10 cellular contexts compared by ENCODE assay signal in the genomic region with DNA sequence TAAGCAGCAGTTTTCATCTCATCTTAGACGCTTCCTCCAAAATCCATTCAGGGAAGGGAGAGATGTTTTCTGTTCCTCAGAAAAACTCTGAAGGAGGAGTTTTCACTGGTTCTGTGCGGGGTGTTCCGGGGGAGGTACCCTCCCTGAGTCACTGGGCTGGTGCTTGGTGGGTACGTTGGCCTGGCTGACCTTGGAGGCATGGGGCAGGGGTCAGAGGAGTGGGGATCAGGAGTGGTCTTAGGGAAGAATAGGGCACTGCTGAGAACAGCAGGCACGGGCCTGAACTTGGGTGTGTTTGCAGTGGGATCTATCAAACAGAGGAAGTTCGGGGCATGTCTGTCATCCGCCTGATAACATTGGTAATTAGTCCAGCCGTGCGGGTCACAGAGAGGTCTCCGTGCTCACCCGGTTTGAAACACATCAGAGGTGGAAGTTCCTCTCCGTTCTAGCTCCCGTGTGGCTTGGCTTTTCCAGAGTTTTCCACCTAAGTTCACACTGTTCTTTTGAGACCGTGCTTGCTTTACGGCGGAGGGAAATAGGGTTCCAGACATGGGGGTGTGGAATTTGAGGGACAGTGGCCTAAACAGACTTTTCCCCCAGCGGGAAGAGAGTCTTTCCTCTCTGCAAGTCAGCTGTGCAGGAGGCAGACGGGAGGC. TPM values are rescaled to one million over a fixed set of nuclear protein-coding genes. Genes with fewer than 3 reads are reported as not detected.
A peak's percentile ranks its signal among the peaks of the same experiment; 100 is the strongest.
DNase-seq lines count a peak whose midpoint lies in the region; ATAC-seq and TF ChIP-seq lines count a peak whose summit lies in the region.
"Had no signal": no experiment of that assay in that cellular context is flagged by ENCODE, and none has a peak within 500 bp of the region (broad histone marks: within the 10 kb centered on the region; RNA-seq: fewer than 3 reads in every experiment).

No MANE protein-coding gene starts in this region.

- H3K27me3 ChIP-seq in ACC112 (ENCODE audit: insufficient read depth, low read length), result no peaks in the 10 kb centered on the region
- peaks cover 0 to 73% (median 26%) of the 10 kb centered on the region in 45 donors for H3K27me3 ChIP-seq in dorsolateral prefrontal cortex
- no peaks in the 10 kb centered on the region for H3K27me3 ChIP-seq in muscle layer of colon (ENCODE audit: control insufficient read depth in 1 of 2, insufficient read depth in 2 of 2, low read length in 2 of 2)

- DNase-seq in NOMO-1 treated with DMSO at 0.1 percent for 48 hours (lab: John Stamatoyannopoulos, UW; ENCODE audit: unreplicated experiment) (peak; percentile 49), dorsolateral prefrontal cortex (no peak), substantia nigra (lab: John Stamatoyannopoulos, UW) (no peak)
- no peak for DNase-seq in natural killer cell treated with Interleukin-12 subunit alpha and Interleukin-12 subunit beta and Interleukin-15 and Interleukin-18, amount 100 ng/mL, for 72 hours (ENCODE audit: low spot score)
- DNase-seq: foreskin melanocyte; stimulated activated CD4-positive, alpha-beta T cell treated with anti-CD3 and anti-CD28 coated beads, Interleukin-15, amount 100 ng/mL, for 24 hours had no signal

- H3K36me3 ChIP-seq in ACC112 (ENCODE audit: insufficient read depth, low read length) (no peaks in the 10 kb centered on the region), muscle layer of colon (ENCODE audit: insufficient read depth, low read length) (no peaks in the 10 kb centered on the region)

- no peaks in the 10 kb centered on the region for H3K9me3 ChIP-seq in muscle layer of colon (ENCODE audit: low read length)

- no peaks in the 10 kb centered on the region for H3K9me3 Mint-ChIP-seq in natural killer cell treated with Interleukin-12 subunit alpha and Interleukin-12 subunit beta and Interleukin-15 and Interleukin-18, amount 100 ng/mL, for 72 hours

- no peaks in the 10 kb centered on the region for H3K36me3 Mint-ChIP-seq in natural killer cell treated with Interleukin-12 subunit alpha and Interleukin-12 subunit beta and Interleukin-15 and Interleukin-18, amount 100 ng/mL, for 72 hours

- no peak for TF ChIP-seq CTCF in dorsolateral prefrontal cortex (IDR thresholded peaks at IDR 0.05 in 54 of 56, conservative IDR thresholded peaks at IDR 0.05 in 2 of 56; ENCODE audit: low read depth in 1 of 56, partially characterized antibody in 56 of 56)

- H3K4me1 Mint-ChIP-seq in natural killer cell treated with Interleukin-12 subunit alpha and Interleukin-12 subunit beta and Interleukin-15 and Interleukin-18, amount 100 ng/mL, for 72 hours (ENCODE audit: low read depth in 2 of 2), result peaks cover 0 to 2% of the 10 kb centered on the region in 2 donors

- H3K4me1 ChIP-seq in ACC112 (ENCODE audit: control insufficient read depth, insufficient read depth, low read length, unreplicated experiment) (peaks cover 54% of the 10 kb centered on the region), muscle layer of colon (ENCODE audit: insufficient read depth, low read length) (peaks cover 70% of the 10 kb centered on the region)

- ATAC-seq in HG02623 (IDR thresholded peaks at IDR 0.05; ENCODE audit: unreplicated experiment), result no peak
- ATAC-seq in natural killer cell treated with Interleukin-12 subunit alpha and Interleukin-12 subunit beta and Interleukin-15 and Interleukin-18, amount 100 ng/mL, for 72 hours, result no peak
- ATAC-seq in HG03196 (IDR thresholded peaks at IDR 0.05; ENCODE audit: unreplicated experiment), result no peak

- no peak overlapping the region for H3K9ac ChIP-seq in muscle layer of colon (ENCODE audit: low read length)

- peak overlapping the region; percentile 30 for H2AFZ ChIP-seq in ACC112 (ENCODE audit: low read length, unreplicated experiment)

- H3K27ac Mint-ChIP-seq in natural killer cell treated with Interleukin-12 subunit alpha and Interleukin-12 subunit beta and Interleukin-15 and Interleukin-18, amount 100 ng/mL, for 72 hours, result no peak overlapping the region

- H3K4me3 ChIP-seq in ACC112 (ENCODE audit: low read depth, low read length) (peak overlapping the region; percentile 87), dorsolateral prefrontal cortex (peak overlapping the region in 33 of 59 donors; percentile 3 to 49 (median 27)), muscle layer of colon (ENCODE audit: low read depth in 1 of 2, low read length in 2 of 2) (peak overlapping the region; percentile 9 to 57)

- intact Hi-C loops in dorsolateral prefrontal cortex (cut with DNase I), result no loop called here

- peak overlapping the region; percentile 82 for H3K27ac ChIP-seq in ACC112 (ENCODE audit: low read depth, low read length)
- peak overlapping the region in 1 of 59 donors; percentile 58 for H3K27ac ChIP-seq in dorsolateral prefrontal cortex
- H3K27ac ChIP-seq in muscle layer of colon (ENCODE audit: low read depth, low read length), result peak overlapping the region; percentile 40
- H3K27ac ChIP-seq in substantia nigra (ENCODE audit: low read depth, low read length, poor library complexity, severe bottlenecking), result no peak overlapping the region

- peaks cover 35 to 45% of the 10 kb centered on the region in 2 donors for H3K27me3 Mint-ChIP-seq in natural killer cell treated with Interleukin-12 subunit alpha and Interleukin-12 subunit beta and Interleukin-15 and Interleukin-18, amount 100 ng/mL, for 72 hours

- H3K4me3 Mint-ChIP-seq in natural killer cell treated with Interleukin-12 subunit alpha and Interleukin-12 subunit beta and Interleukin-15 and Interleukin-18, amount 100 ng/mL, for 72 hours, result no peak overlapping the region

- peaks cover 51% of the 10 kb centered on the region for H3K79me2 ChIP-seq in ACC112 (ENCODE audit: control insufficient read depth, insufficient read depth, low read length, unreplicated experiment)

RNA-seq across cellular contexts. Expression of a gene that starts 59.7 kb away (rescaled TPM):
- total RNA-seq in dorsolateral prefrontal cortex, result under 1 TPM in 6 of 120 experiments, not detected in 114; 0.39 to 0.83 (median 0.59) TPM
- not detected for total RNA-seq in natural killer cell treated with Interleukin-12 subunit alpha and Interleukin-12 subunit beta and Interleukin-15 and Interleukin-18, amount 100 ng/mL, for 72 hours

Comparison
In these comparisons a context has a peak if more than half of its experiments do, and no peak if none do; other contexts are left out.
1. H3K4me3 ChIP-seq: peak in every context shown above with its lines; median percentile 87 in ACC112; 33 in muscle layer of colon; 27 in dorsolateral prefrontal cortex.